ENCODE assay signal across 8 cellular contexts in the genomic region with DNA sequence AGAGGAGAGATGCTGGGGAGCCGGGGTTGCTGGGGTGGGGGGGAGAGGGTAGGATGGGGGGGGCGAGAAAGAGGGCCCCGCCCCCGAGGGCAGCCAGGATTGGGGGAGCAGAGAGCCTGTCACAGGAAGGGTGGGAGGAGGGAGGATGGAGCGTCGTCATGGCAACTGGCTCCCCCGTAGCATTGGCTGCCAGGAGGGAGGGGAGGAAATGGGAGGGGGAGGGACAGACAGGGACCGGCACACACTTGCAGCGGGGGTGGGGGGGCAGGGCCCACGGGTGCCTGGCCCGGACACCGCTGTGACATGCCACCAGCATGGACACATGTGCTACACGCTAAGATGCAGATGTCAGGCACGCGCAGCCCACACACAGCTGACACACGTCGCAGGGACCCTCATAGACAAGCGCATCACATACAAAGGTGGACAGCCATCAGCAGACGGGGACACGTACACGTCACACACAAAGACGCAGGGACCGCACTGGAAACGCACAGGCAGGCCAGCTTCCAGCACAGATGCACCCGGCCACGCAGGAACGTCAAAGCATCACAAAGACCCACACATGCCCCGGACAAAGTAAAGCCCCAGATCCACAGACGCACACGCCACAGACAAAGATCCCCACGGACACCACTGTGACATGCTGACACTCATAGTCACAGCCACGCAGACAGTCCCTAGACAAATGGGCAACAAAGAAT. TPM values are rescaled to one million over a fixed set of nuclear protein-coding genes. Genes with fewer than 3 reads are reported as not detected.
DNase-seq lines count a peak whose midpoint lies in the region; ATAC-seq, FAIRE-seq and TF ChIP-seq lines count a peak whose summit lies in the region.

A gene with protein sequence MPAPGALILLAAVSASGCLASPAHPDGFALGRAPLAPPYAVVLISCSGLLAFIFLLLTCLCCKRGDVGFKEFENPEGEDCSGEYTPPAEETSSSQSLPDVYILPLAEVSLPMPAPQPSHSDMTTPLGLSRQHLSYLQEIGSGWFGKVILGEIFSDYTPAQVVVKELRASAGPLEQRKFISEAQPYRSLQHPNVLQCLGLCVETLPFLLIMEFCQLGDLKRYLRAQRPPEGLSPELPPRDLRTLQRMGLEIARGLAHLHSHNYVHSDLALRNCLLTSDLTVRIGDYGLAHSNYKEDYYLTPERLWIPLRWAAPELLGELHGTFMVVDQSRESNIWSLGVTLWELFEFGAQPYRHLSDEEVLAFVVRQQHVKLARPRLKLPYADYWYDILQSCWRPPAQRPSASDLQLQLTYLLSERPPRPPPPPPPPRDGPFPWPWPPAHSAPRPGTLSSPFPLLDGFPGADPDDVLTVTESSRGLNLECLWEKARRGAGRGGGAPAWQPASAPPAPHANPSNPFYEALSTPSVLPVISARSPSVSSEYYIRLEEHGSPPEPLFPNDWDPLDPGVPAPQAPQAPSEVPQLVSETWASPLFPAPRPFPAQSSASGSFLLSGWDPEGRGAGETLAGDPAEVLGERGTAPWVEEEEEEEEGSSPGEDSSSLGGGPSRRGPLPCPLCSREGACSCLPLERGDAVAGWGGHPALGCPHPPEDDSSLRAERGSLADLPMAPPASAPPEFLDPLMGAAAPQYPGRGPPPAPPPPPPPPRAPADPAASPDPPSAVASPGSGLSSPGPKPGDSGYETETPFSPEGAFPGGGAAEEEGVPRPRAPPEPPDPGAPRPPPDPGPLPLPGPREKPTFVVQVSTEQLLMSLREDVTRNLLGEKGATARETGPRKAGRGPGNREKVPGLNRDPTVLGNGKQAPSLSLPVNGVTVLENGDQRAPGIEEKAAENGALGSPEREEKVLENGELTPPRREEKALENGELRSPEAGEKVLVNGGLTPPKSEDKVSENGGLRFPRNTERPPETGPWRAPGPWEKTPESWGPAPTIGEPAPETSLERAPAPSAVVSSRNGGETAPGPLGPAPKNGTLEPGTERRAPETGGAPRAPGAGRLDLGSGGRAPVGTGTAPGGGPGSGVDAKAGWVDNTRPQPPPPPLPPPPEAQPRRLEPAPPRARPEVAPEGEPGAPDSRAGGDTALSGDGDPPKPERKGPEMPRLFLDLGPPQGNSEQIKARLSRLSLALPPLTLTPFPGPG (N-terminal part only) (minus strand): TSS at position 36 of the 704 bp plus-strand sequence. CDS start 259 bp downstream, outside the sequence.

- TF ChIP-seq POLR2A in endothelial cell of umbilical vein (IDR thresholded peaks at IDR 0.05; ENCODE audit: low read depth, low read length) (no peak), GM18505 (IDR thresholded peaks at IDR 0.05; ENCODE audit: borderline replicate concordance, extremely low read depth, insufficient read depth, insufficient read length) (no peak)

- H3K27ac ChIP-seq in DOHH2 (ENCODE audit: low read depth, low read length) (no peak within 1 kb of the TSS), endothelial cell of umbilical vein (ENCODE audit: insufficient read depth, low read depth, low read length) (no peak within 1 kb of the TSS), psoas muscle (no peak within 1 kb of the TSS)

- ATAC-seq in psoas muscle: no peak
- ATAC-seq in GM18505 (IDR thresholded peaks at IDR 0.05; ENCODE audit: unreplicated experiment): no peak
- ATAC-seq in GM19452 (IDR thresholded peaks at IDR 0.05; ENCODE audit: unreplicated experiment): no peak

- intact Hi-C loops in endothelial cell of umbilical vein (cut with micrococcal nuclease) (no loop called here), psoas muscle (cut with DNase I) (loop anchor here in 1 of 2 donors (5.0 kb wide), 2 partner anchors 55 to 70 kb away; no protein-coding TSS in a partner anchor)

- H3K4me3 ChIP-seq in DOHH2 (ENCODE audit: low read length) (peak within 1 kb of the TSS; percentile 87), endothelial cell of umbilical vein (replicated peaks in 1 of 3; ENCODE audit: insufficient read depth in 1 of 3, low read depth in 1 of 3, low read length in 3 of 3) (no peak within 1 kb of the TSS), psoas muscle (peak within 1 kb of the TSS; percentile 41)

- H3K9me3 ChIP-seq in DOHH2 (ENCODE audit: control insufficient read depth, insufficient read depth, low read length): no peaks in the 10 kb centered on the region
- H3K9me3 ChIP-seq in endothelial cell of umbilical vein (replicated peaks; ENCODE audit: control insufficient read depth, insufficient read depth, low read length): no peaks in the 10 kb centered on the region
- H3K9me3 ChIP-seq in psoas muscle: no peaks in the 10 kb centered on the region

- H3K27me3 ChIP-seq in DOHH2 (ENCODE audit: control insufficient read depth, low read length) (peaks cover 9% of the 10 kb centered on the region), endothelial cell of umbilical vein (ENCODE audit: control insufficient read depth in 2 of 2, insufficient read depth in 2 of 2, low read length in 2 of 2) (peaks cover 12 to 14% of the 10 kb centered on the region in 2 experiments), psoas muscle (ENCODE audit: insufficient read depth in 3 of 3, low read length in 2 of 3) (peaks cover 0 to 28% (median 4%) of the 10 kb centered on the region in 3 donors)

- H3K79me2 ChIP-seq in DOHH2 (ENCODE audit: control insufficient read depth, low read length): no peaks in the 10 kb centered on the region
- H3K79me2 ChIP-seq in endothelial cell of umbilical vein (ENCODE audit: control insufficient read depth, insufficient read depth, low read length): no peaks in the 10 kb centered on the region

- no peak within 1 kb of the TSS for H2AFZ ChIP-seq in endothelial cell of umbilical vein (ENCODE audit: low read depth, low read length)

- 6 to 8% (median 6%) methylated on average over 25 to 32 of the region's 32 CpGs for WGBS in psoas muscle, 3 donors

- no TSS peak for BruUV-seq in endothelial cell of umbilical vein (replicated peaks; lab: Mats Ljungman, UMichigan)

- no peak for TF ChIP-seq CTCF in DOHH2 (IDR thresholded peaks at IDR 0.05; ENCODE audit: low read depth, low read length, poor library complexity, severe bottlenecking)
- no peak for TF ChIP-seq CTCF in endothelial cell of umbilical vein (IDR thresholded peaks at IDR 0.05; ENCODE audit: extremely low read depth in 1 of 2, insufficient read depth in 1 of 2, low read depth in 1 of 2, low read length in 2 of 2)
- TF ChIP-seq CTCF in psoas muscle (IDR thresholded peaks at IDR 0.05): no peak

- CTCF ChIA-PET in endothelial cell of umbilical vein (lab: Charles Lee): interaction anchor here (0.9 kb wide), 1 partner anchor 72 kb away, joined by 3 read pairs; no protein-coding TSS in a partner anchor

- dilution Hi-C loops in endothelial cell of umbilical vein (cut with MboI; ENCODE audit: extremely low pct_ligation_motif_present, low sequenced_read_pairs): no loop called here

- H3K9me1 ChIP-seq in endothelial cell of umbilical vein (replicated peaks; ENCODE audit: control insufficient read depth, extremely low read depth, insufficient read depth, low read length): no peaks in the 10 kb centered on the region

- FAIRE-seq in endothelial cell of umbilical vein (lab: Jason Lieb, UNC): no peak

- H3K4me1 ChIP-seq in DOHH2 (ENCODE audit: control insufficient read depth, low read length) (peaks cover 32% of the 10 kb centered on the region), endothelial cell of umbilical vein (ENCODE audit: control insufficient read depth, extremely low read depth, insufficient read depth, low read length) (no peaks in the 10 kb centered on the region), psoas muscle (no peaks in the 10 kb centered on the region)

- DNase-seq in NCI-H2227 (lab: John Stamatoyannopoulos, UW; ENCODE audit: unreplicated experiment): peak; percentile 86
- DNase-seq in activated CD8-positive, alpha-beta memory T cell treated with anti-CD3 and anti-CD28 coated beads for 24 hours: peak; percentile 85
- no peak for DNase-seq in endothelial cell of umbilical vein (ENCODE audit: low read depth, low spot score)
- no peak for DNase-seq in psoas muscle
- no peak for DNase-seq in HuH-7 (ENCODE audit: low spot score)

- peak within 1 kb of the TSS; percentile 80 for H3K4me2 ChIP-seq in DOHH2 (ENCODE audit: low read length)
- H3K4me2 ChIP-seq in endothelial cell of umbilical vein (ENCODE audit: insufficient read depth, low read length): no peak within 1 kb of the TSS

- no peak within 1 kb of the TSS for H3K9ac ChIP-seq in endothelial cell of umbilical vein (replicated peaks; ENCODE audit: extremely low read depth, insufficient read depth, low read length)

- H4K20me1 ChIP-seq in DOHH2 (ENCODE audit: control insufficient read depth, insufficient read depth, low read depth, low read length) (peaks cover 2% of the 10 kb centered on the region; the same call in 1 of the 2 replicates), endothelial cell of umbilical vein (replicated peaks; ENCODE audit: control insufficient read depth, extremely low read depth, insufficient read depth, low read length) (no peaks in the 10 kb centered on the region)

- POLR2A ChIA-PET in endothelial cell of umbilical vein (lab: Charles Lee): no interaction called here

- H3F3A ChIP-seq in DOHH2 (ENCODE audit: control insufficient read depth, insufficient read depth): peaks cover 16% of the 10 kb centered on the region

- H3K36me3 ChIP-seq in DOHH2 (ENCODE audit: control insufficient read depth, low read length) (no peaks in the 10 kb centered on the region), endothelial cell of umbilical vein (ENCODE audit: control insufficient read depth in 2 of 2, extremely low read depth in 1 of 2, insufficient read depth in 2 of 2, low read length in 2 of 2) (no peaks in the 10 kb centered on the region), psoas muscle (ENCODE audit: insufficient read depth in 1 of 2, low read depth in 1 of 2) (no peaks in the 10 kb centered on the region)

- H3K9me2 ChIP-seq in DOHH2 (replicated peaks; ENCODE audit: control insufficient read depth, low read length): no peaks in the 10 kb centered on the region

TF ChIP-seq in endothelial cell of umbilical vein, 7 proteins besides CTCF, POLR2A, EP300 and RAD21:
- no peak for TF ChIP-seq POLR2AphosphoS5 (IDR thresholded peaks at IDR 0.05; ENCODE audit: insufficient read depth, low read depth, low read length)
- TF ChIP-seq EZH2 (IDR thresholded peaks at IDR 0.05; ENCODE audit: borderline replicate concordance, low read depth, low read length, severe bottlenecking): peak; percentile 67

RNA-seq across cellular contexts. Expression of the gene that starts here (rescaled TPM):
- 0.11 TPM in 1 of 2 replicates, not detected in the other for total RNA-seq in endothelial cell of umbilical vein
- polyA plus RNA-seq in endothelial cell of umbilical vein: 0.05 and 0.14 TPM in 2 replicates
- 0.01 TPM in 1 of 2 replicates, not detected in the other for polyA plus RNA-seq in endothelial cell of umbilical vein (2011; cell fraction: cytosol; rRNA removed)
- polyA plus RNA-seq in endothelial cell of umbilical vein (2011; cell fraction: nucleus; rRNA removed): 0.04 TPM in 1 of 2 replicates, not detected in the other
- polyA plus RNA-seq in endothelial cell of umbilical vein (2012): 0.16 and 0.35 TPM in 2 replicates
- not detected in 2 replicates for polyA minus RNA-seq in endothelial cell of umbilical vein
- polyA minus RNA-seq in endothelial cell of umbilical vein (2011; cell fraction: cytosol; rRNA and poly(A)+ RNA removed): 0.51 TPM
- polyA minus RNA-seq in endothelial cell of umbilical vein (2011; cell fraction: nucleus; rRNA and poly(A)+ RNA removed): 0.24 TPM in 1 of 2 replicates, not detected in the other
- total RNA-seq in psoas muscle: under 1 TPM in 2 of 4 donors, not detected in 2; 0.06 to 0.14 TPM
- under 1 TPM; 0.03 to 0.06 (median 0.05) TPM for polyA plus RNA-seq in psoas muscle

Comparison
In these comparisons a context has a peak if more than half of its experiments do, and no peak if none do; other contexts are left out.
1. H3K4me3 ChIP-seq: peak in DOHH2 (single experiment) and psoas muscle (single experiment); none in endothelial cell of umbilical vein (0 of 3).
2. DNase-seq: peak in NCI-H2227 (single experiment) and activated CD8-positive, alpha-beta memory T cell treated with anti-CD3 and anti-CD28 coated beads for 24 hours (single experiment); none in endothelial cell of umbilical vein (single experiment), psoas muscle (0 of 2) and HuH-7 (single experiment).